8 cellular contexts compared by ENCODE assay signal in genomic region chr3:15205934-15206661, GRCh38. TPM values are rescaled to one million over a fixed set of nuclear protein-coding genes. Genes with fewer than 3 reads are reported as not detected.
A peak's percentile ranks its signal among the peaks of the same experiment; 100 is the strongest.
DNase-seq lines count a peak whose midpoint lies in the region; ATAC-seq and TF ChIP-seq lines count a peak whose summit lies in the region.

CAPN7 (plus strand) TSS chr3:15206246; CDS start chr3:15206496, 250 bp downstream.

- DNase-seq in CD8-positive, alpha-beta T cell: peak; percentile 88 to 96 (median 92)
- DNase-seq in HuH-7.5 (ENCODE audit: low spot score) (peak; percentile 91), esophagus muscularis mucosa (ENCODE audit: extremely low spot score) (peak; percentile 96), stomach (peak; percentile 98), NCI-H2107 (lab: John Stamatoyannopoulos, UW) (no peak)
- peak; percentile 75 for DNase-seq in activated CD8-positive, alpha-beta memory T cell treated with anti-CD3 and anti-CD28 coated beads, Interleukin-2, amount 50 U/mL, for 24 hours (ENCODE audit: extremely low read depth)
- peak; percentile 97 for DNase-seq in natural killer cell treated with Interleukin-12 subunit alpha and Interleukin-12 subunit beta and Interleukin-15 and Interleukin-18, amount 100 ng/mL, for 72 hours (ENCODE audit: low spot score)

- peaks cover 21% of the 10 kb centered on the region for H3K4me1 ChIP-seq in CD8-positive, alpha-beta T cell (ENCODE audit: insufficient read depth, low read length)
- peaks cover 24 to 52% (median 40%) of the 10 kb centered on the region in 4 donors for H3K4me1 ChIP-seq in esophagus muscularis mucosa
- H3K4me1 ChIP-seq in stomach: peaks cover 8 to 48% (median 34%) of the 10 kb centered on the region in 4 donors

- H3K27me3 ChIP-seq in CD8-positive, alpha-beta T cell (ENCODE audit: insufficient read depth, low read length): no peaks in the 10 kb centered on the region
- H3K27me3 ChIP-seq in esophagus muscularis mucosa (no peaks in the 10 kb centered on the region), stomach (no peaks in the 10 kb centered on the region)

- peak within 1 kb of the TSS; percentile 88 for H3K27ac ChIP-seq in CD8-positive, alpha-beta T cell (ENCODE audit: low read depth, low read length)
- H3K27ac ChIP-seq in esophagus muscularis mucosa (replicated peaks in 1 of 4) (peak within 1 kb of the TSS; percentile 96 to 99 (median 98)), stomach (peak within 1 kb of the TSS; percentile 95 to 98 (median 98))

- H3K9me3 Mint-ChIP-seq in CD8-positive, alpha-beta T cell: no peaks in the 10 kb centered on the region
- no peaks in the 10 kb centered on the region for H3K9me3 Mint-ChIP-seq in natural killer cell treated with Interleukin-12 subunit alpha and Interleukin-12 subunit beta and Interleukin-15 and Interleukin-18, amount 100 ng/mL, for 72 hours

- no peak for TF ChIP-seq CTCF in CD8-positive, alpha-beta T cell (IDR thresholded peaks at IDR 0.05)
- TF ChIP-seq CTCF in esophagus muscularis mucosa (IDR thresholded peaks at IDR 0.05) (peak; percentile 44 to 60 (median 47)), stomach (IDR thresholded peaks at IDR 0.05) (peak in 3 of 7 experiments; percentile 29 to 36 (median 30))

- intact Hi-C loops in CD8-positive, alpha-beta T cell (cut with DNase I, micrococcal nuclease): loop anchor here (1.0 to 5.0 kb wide), 17 partner anchors 36 to 1061 kb away; partner anchors contain the start of genes EAF1 (in 2 of the 2), METTL6 (in 2 of the 2), RBSN (in 2 of the 2) and SH3BP5 (in 2 of the 2)
- intact Hi-C loops in esophagus muscularis mucosa (cut with DNase I) (loop anchor here (10.0 kb wide), 1 partner anchor 59 kb away; no protein-coding TSS in a partner anchor), stomach (cut with DNase I; ENCODE audit: low total_unique reads) (loop anchor here (10.0 kb wide), 1 partner anchor 179 kb away; no protein-coding TSS in a partner anchor)

- WGBS in esophagus muscularis mucosa: 0% methylated on average over 6 of the region's 92 CpGs
- WGBS in stomach, 5 donors: 0 to 1% (median 1%) methylated on average over 48 to 92 of the region's 92 CpGs

- H3K36me3 Mint-ChIP-seq in CD8-positive, alpha-beta T cell: peaks cover 10% of the 10 kb centered on the region
- H3K36me3 Mint-ChIP-seq in natural killer cell treated with Interleukin-12 subunit alpha and Interleukin-12 subunit beta and Interleukin-15 and Interleukin-18, amount 100 ng/mL, for 72 hours: no peaks in the 10 kb centered on the region

- peak within 1 kb of the TSS; percentile 87 for H3K27ac Mint-ChIP-seq in CD8-positive, alpha-beta T cell
- peak within 1 kb of the TSS; percentile 80 to 90 for H3K27ac Mint-ChIP-seq in natural killer cell treated with Interleukin-12 subunit alpha and Interleukin-12 subunit beta and Interleukin-15 and Interleukin-18, amount 100 ng/mL, for 72 hours

- peak; percentile 65 for TF ChIP-seq POLR2A in esophagus muscularis mucosa (IDR thresholded peaks at IDR 0.05; ENCODE audit: low read depth)
- peak in 2 of 4 donors; percentile 10 to 28 for TF ChIP-seq POLR2A in stomach (IDR thresholded peaks at IDR 0.05)

- H3K36me3 ChIP-seq in CD8-positive, alpha-beta T cell (ENCODE audit: insufficient read depth, low read length): peaks cover under 1% of the 10 kb centered on the region
- peaks cover 0 to 13% (median 3%) of the 10 kb centered on the region in 4 donors for H3K36me3 ChIP-seq in esophagus muscularis mucosa
- peaks cover 0 to 17% (median 6%) of the 10 kb centered on the region in 4 donors for H3K36me3 ChIP-seq in stomach

- peaks cover 32% of the 10 kb centered on the region for H3K4me1 Mint-ChIP-seq in CD8-positive, alpha-beta T cell (ENCODE audit: low read depth)
- peaks cover 19% of the 10 kb centered on the region in 2 donors for H3K4me1 Mint-ChIP-seq in natural killer cell treated with Interleukin-12 subunit alpha and Interleukin-12 subunit beta and Interleukin-15 and Interleukin-18, amount 100 ng/mL, for 72 hours (ENCODE audit: low read depth in 2 of 2)

- CTCF ChIA-PET in CD8-positive, alpha-beta T cell (lab: Charles Lee): interaction anchor here (1.2 to 6.4 kb wide), 7 partner anchors 8 to 395 kb away, joined by 3 to 69 read pairs (median 6); partner anchors contain the start of genes BTD and HACL1

- no peaks in the 10 kb centered on the region for H3K9me3 ChIP-seq in CD8-positive, alpha-beta T cell (ENCODE audit: low read length)
- H3K9me3 ChIP-seq in esophagus muscularis mucosa (no peaks in the 10 kb centered on the region), stomach (no peaks in the 10 kb centered on the region)

- POLR2A ChIA-PET in CD8-positive, alpha-beta T cell (lab: Charles Lee): interaction anchor here (0.6 to 2.7 kb wide), 17 partner anchors 9 to 1277 kb away, joined by 3 to 13 read pairs (median 4); partner anchors contain the start of genes BTD, CCDC174, HACL1 and RBSN

- peak; percentile 91 for ATAC-seq in CD8-positive, alpha-beta T cell
- peak; percentile 79 for ATAC-seq in GM21447 (IDR thresholded peaks at IDR 0.05; ENCODE audit: unreplicated experiment)
- ATAC-seq in natural killer cell treated with Interleukin-12 subunit alpha and Interleukin-12 subunit beta and Interleukin-15 and Interleukin-18, amount 100 ng/mL, for 72 hours: peak; percentile 97

- TF ChIP-seq EP300 in esophagus muscularis mucosa (IDR thresholded peaks at IDR 0.05) (no peak), stomach (IDR thresholded peaks at IDR 0.05) (no peak)

- H3K4me3 Mint-ChIP-seq in CD8-positive, alpha-beta T cell: peak within 1 kb of the TSS; percentile 89
- peak within 1 kb of the TSS; percentile 88 for H3K4me3 Mint-ChIP-seq in natural killer cell treated with Interleukin-12 subunit alpha and Interleukin-12 subunit beta and Interleukin-15 and Interleukin-18, amount 100 ng/mL, for 72 hours

- no peaks in the 10 kb centered on the region for H3K27me3 Mint-ChIP-seq in CD8-positive, alpha-beta T cell (ENCODE audit: low read depth)
- no peaks in the 10 kb centered on the region for H3K27me3 Mint-ChIP-seq in natural killer cell treated with Interleukin-12 subunit alpha and Interleukin-12 subunit beta and Interleukin-15 and Interleukin-18, amount 100 ng/mL, for 72 hours

- peak within 1 kb of the TSS; percentile 82 for H3K4me3 ChIP-seq in CD8-positive, alpha-beta T cell (ENCODE audit: low read depth, low read length)
- H3K4me3 ChIP-seq in esophagus muscularis mucosa (peak within 1 kb of the TSS; percentile 87 to 98 (median 90)), stomach (peak within 1 kb of the TSS; percentile 76 to 91 (median 83))

RNA-seq across cellular contexts. Expression of gene CAPN7, which starts in this region (rescaled TPM):
- total RNA-seq in CD8-positive, alpha-beta T cell: 10 to 100 TPM; 59.7 to 62.6 TPM
- total RNA-seq in esophagus muscularis mucosa: 10 to 100 TPM; 33.0 to 52.0 (median 43.3) TPM
- 10 to 100 TPM; 27.9 to 47.8 TPM for total RNA-seq in natural killer cell treated with Interleukin-12 subunit alpha and Interleukin-12 subunit beta and Interleukin-15 and Interleukin-18, amount 100 ng/mL, for 72 hours
- total RNA-seq in stomach: 100 to 1,000 TPM in 3 of 5 donors, 10 to 100 TPM in 2; 68.4 to 483 (median 118) TPM
- 10 to 100 TPM in 2 of 3 donors, 1 to 10 TPM in 1; 7.7 to 13.6 (median 12.3) TPM for polyA plus RNA-seq in stomach
